In the genomic region with DNA sequence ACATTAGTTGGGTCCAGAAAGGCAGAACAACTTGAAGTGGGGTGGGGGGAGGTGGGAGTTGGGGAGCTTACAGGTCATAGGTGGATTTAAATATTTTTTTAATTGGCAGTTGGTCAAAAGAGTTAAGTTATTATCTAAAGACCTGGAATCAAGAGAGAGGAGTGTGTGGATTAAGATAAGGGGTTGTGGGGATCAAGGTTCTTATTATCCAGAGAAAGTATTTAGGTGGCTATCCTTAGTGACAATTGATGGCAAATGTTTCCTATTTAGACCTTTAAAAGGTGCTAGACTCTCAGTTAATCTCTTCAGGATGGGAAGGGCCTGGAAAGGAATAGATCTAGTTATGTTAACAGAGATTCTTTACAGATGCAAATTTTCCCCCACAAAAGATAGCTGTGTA, we compare ENCODE assay signal across 10 cellular contexts.
"Had no signal": no experiment of that assay in that cellular context is flagged by ENCODE, and none has a peak within 500 bp of the region (broad histone marks: within the 10 kb centered on the region; RNA-seq: fewer than 3 reads in every experiment).

No MANE protein-coding gene starts in this region.

- H3K27ac Mint-ChIP-seq: neural progenitor cell had no signal

- H3K4me1 Mint-ChIP-seq: neural progenitor cell had no signal

- H3K36me3 ChIP-seq: ascending aorta, lower lobe of right lung, neural progenitor cell, right lobe of liver, stomach, thoracic aorta had no signal

- H3K9me3 ChIP-seq: ascending aorta, lower lobe of right lung, right lobe of liver, stomach, thoracic aorta had no signal

- H3K4me1 ChIP-seq: ascending aorta, lower lobe of right lung, neural progenitor cell, right lobe of liver, stomach had no signal

- H3K36me3 Mint-ChIP-seq: immature natural killer cell, neural progenitor cell had no signal

- H3K4me3 ChIP-seq: ascending aorta, lower lobe of right lung, neural progenitor cell, right lobe of liver, stomach, thoracic aorta had no signal

- H3K9me3 Mint-ChIP-seq: neural progenitor cell had no signal

- H3K9ac ChIP-seq: neural progenitor cell had no signal

- H3K4me3 Mint-ChIP-seq: neural progenitor cell had no signal

- DNase-seq: activated naive CD4-positive, alpha-beta T cell treated with Interleukin-2 at 50 U/mL for 16 hours; immature natural killer cell; left cardiac atrium; lower lobe of right lung; midbrain; right lobe of liver had no signal

- H3K27me3 ChIP-seq: ascending aorta, neural progenitor cell, right lobe of liver, stomach had no signal

- H3K27ac ChIP-seq: ascending aorta, lower lobe of right lung, neural progenitor cell, right lobe of liver, stomach, thoracic aorta had no signal
